8 cellular contexts compared by ENCODE assay signal in the genomic region with DNA sequence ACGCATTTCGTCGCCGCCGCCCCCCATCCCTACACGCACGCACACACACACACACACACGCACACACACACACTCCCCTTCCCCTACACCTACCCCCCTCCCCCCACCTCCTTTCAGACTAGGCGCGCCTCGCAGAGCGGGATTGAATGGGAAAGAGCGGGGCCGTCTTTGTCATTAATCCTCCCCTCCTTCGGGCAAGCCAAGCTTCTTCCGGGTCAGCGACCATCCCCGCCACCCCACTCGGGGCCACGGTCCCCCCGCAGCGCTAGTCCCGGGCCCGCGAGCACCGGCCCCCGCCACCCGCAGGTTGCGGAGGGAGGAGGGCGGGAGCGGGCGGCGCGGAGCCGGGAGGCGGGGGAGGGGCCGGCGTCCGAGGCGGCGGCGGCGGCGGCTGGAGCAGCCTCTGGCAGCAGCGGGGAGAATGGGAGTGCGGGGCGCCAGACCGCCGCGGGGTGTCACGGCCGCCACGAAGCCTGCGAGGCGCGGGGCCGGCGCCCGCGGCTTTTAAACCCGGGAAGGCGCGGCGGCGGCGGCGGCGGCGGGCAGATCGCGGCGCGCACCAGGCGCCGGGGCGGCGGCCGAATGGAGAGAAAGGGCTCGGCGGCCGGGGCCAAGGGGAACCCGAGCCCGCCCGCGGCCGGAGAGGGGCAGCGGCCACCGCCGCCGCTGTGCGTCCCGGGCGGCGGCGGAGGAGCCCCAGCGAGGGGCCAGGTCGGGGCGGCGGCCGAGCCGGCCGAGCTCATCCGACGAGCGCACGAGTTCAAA. TPM values are rescaled to one million over a fixed set of nuclear protein-coding genes. Genes with fewer than 3 reads are reported as not detected.
DNase-seq lines count a peak whose midpoint lies in the region; ATAC-seq, FAIRE-seq and TF ChIP-seq lines count a peak whose summit lies in the region.

Gene TTC9 (plus strand): TSS at position 369 of the 765 bp plus-strand sequence. CDS start 214 bp downstream, at position 583.

- no peaks in the 10 kb centered on the region for H3K9me3 Mint-ChIP-seq in central memory CD8-positive, alpha-beta T cell

- ATAC-seq in GM19455 (IDR thresholded peaks at IDR 0.05; ENCODE audit: unreplicated experiment), result peak; percentile 23
- peak; percentile 21 for ATAC-seq in central memory CD8-positive, alpha-beta T cell (replicated peaks; ENCODE audit: extremely low read depth, poor library complexity, severe bottlenecking)
- peak; percentile 63 for ATAC-seq in HepG2
- no peak for ATAC-seq in HG03159 (IDR thresholded peaks at IDR 0.05; ENCODE audit: unreplicated experiment)
- no peak for ATAC-seq in GM21786 (IDR thresholded peaks at IDR 0.05; ENCODE audit: unreplicated experiment)

- no peak for TF ChIP-seq EP300 in HepG2 (IDR thresholded peaks at IDR 0.05; ENCODE audit: low read depth in 2 of 2, low read length in 2 of 2)
- TF ChIP-seq EP300 in HepG2 (CRISPR knock-in tag; IDR thresholded peaks at IDR 0.05; ENCODE audit: borderline replicate concordance), result no peak

- H3K4me2 ChIP-seq in HepG2 (ENCODE audit: low read depth, low read length), result peak within 1 kb of the TSS; percentile 86

- H3K4me1 Mint-ChIP-seq in central memory CD8-positive, alpha-beta T cell, result peaks cover 49% of the 10 kb centered on the region

- no peaks in the 10 kb centered on the region for H4K20me1 ChIP-seq in HepG2 (ENCODE audit: insufficient read depth, low read length)

- H3K36me3 ChIP-seq in SJCRH30 (no peaks in the 10 kb centered on the region; the same call in 1 of the 2 replicates), HepG2 (replicated peaks in 1 of 2; ENCODE audit: control insufficient read depth in 1 of 2, insufficient read depth in 2 of 2, low read length in 2 of 2) (no peaks in the 10 kb centered on the region), subcutaneous abdominal adipose tissue (ENCODE audit: control insufficient read depth in 5 of 5, insufficient read depth in 5 of 5, low read length in 5 of 5) (no peaks in the 10 kb centered on the region)

- no peak for TF ChIP-seq POLR2A in HepG2 (IDR thresholded peaks at IDR 0.05; ENCODE audit: insufficient read depth in 1 of 2, low read depth in 2 of 2, low read length in 2 of 2)

- H3K27me3 Mint-ChIP-seq in central memory CD8-positive, alpha-beta T cell, result no peaks in the 10 kb centered on the region

- H3K9me3 ChIP-seq in SJCRH30 (replicated peaks) (no peaks in the 10 kb centered on the region; the same call in 1 of the 2 replicates), HepG2 (ENCODE audit: low read length) (no peaks in the 10 kb centered on the region), subcutaneous abdominal adipose tissue (ENCODE audit: control insufficient read depth in 5 of 5, low read length in 5 of 5) (no peaks in the 10 kb centered on the region)

- TF ChIP-seq CTCF in HepG2 (CRISPR knock-in tag; IDR thresholded peaks at IDR 0.05), result no peak

- peak; percentile 12 for DNase-seq in Ammon's horn (ENCODE audit: low spot score)
- DNase-seq in SJCRH30, result peak; percentile 35 to 36
- no peak for DNase-seq in central memory CD8-positive, alpha-beta T cell (ENCODE audit: low spot score in 2 of 2)
- no peak for DNase-seq in HepG2 (ENCODE audit: low spot score)

- H3K4me1 ChIP-seq in SJCRH30, result peaks cover 10% of the 10 kb centered on the region; the same call in 1 of the 2 replicates
- peaks cover 12% of the 10 kb centered on the region; the same call in 1 of the 2 replicates for H3K4me1 ChIP-seq in HepG2 (ENCODE audit: insufficient read depth, low read length)
- peaks cover 4 to 20% (median 16%) of the 10 kb centered on the region in 5 donors for H3K4me1 ChIP-seq in subcutaneous abdominal adipose tissue (ENCODE audit: control insufficient read depth in 5 of 5, insufficient read depth in 5 of 5, low read length in 5 of 5)

- H2AFZ ChIP-seq in HepG2 (ENCODE audit: low read length), result no peak within 1 kb of the TSS

- WGBS in HepG2 (ENCODE audit: low lambda C conversion rate), result under 1% methylated on average over 37 of the region's 106 CpGs

- H3K4me3 Mint-ChIP-seq in central memory CD8-positive, alpha-beta T cell, result peak within 1 kb of the TSS; percentile 93

- no peak for TF ChIP-seq RAD21 in HepG2 (CRISPR knock-in tag; IDR thresholded peaks at IDR 0.05)

- no peaks in the 10 kb centered on the region for H3K27me3 ChIP-seq in SJCRH30
- peaks cover 9 to 42% of the 10 kb centered on the region in 2 experiments for H3K27me3 ChIP-seq in HepG2 (ENCODE audit: control insufficient read depth in 1 of 2, insufficient read depth in 2 of 2, low read length in 2 of 2)
- H3K27me3 ChIP-seq in subcutaneous abdominal adipose tissue (ENCODE audit: control insufficient read depth in 5 of 5, insufficient read depth in 4 of 5, low read length in 5 of 5), result peaks cover 6 to 29% (median 14%) of the 10 kb centered on the region in 5 donors

- no TSS peak for BruUV-seq in HepG2 (replicated peaks; lab: Mats Ljungman, UMichigan)

- H3K4me3 ChIP-seq in SJCRH30 (peak within 1 kb of the TSS; percentile 73), HepG2 (replicated peaks in 1 of 3; ENCODE audit: insufficient read depth in 1 of 3, low read depth in 2 of 3, low read length in 3 of 3) (peak within 1 kb of the TSS; percentile 67 to 73 (median 71); a peak in 5 of 6 replicates), subcutaneous abdominal adipose tissue (ENCODE audit: low read depth in 1 of 5, low read length in 5 of 5) (peak within 1 kb of the TSS; percentile 63 to 79 (median 70))

- intact Hi-C loops in HepG2 (cut with micrococcal nuclease; ENCODE audit: unreplicated experiment), result loop anchor here (5.0 kb wide), 1 partner anchor 166 kb away; the partner anchor contains the start of gene MAP3K9

- peak within 1 kb of the TSS; percentile 39; the same call in 1 of the 2 replicates for H3K9ac ChIP-seq in HepG2 (ENCODE audit: insufficient read depth, low read depth, low read length)
- peak within 1 kb of the TSS in 4 of 5 donors; percentile 1 to 66 (median 44) for H3K9ac ChIP-seq in subcutaneous abdominal adipose tissue (ENCODE audit: low read length in 5 of 5)

- POLR2A ChIA-PET in HepG2 (lab: Yijun Ruan, JAX), result no interaction called here

- FAIRE-seq in HepG2 (lab: Jason Lieb, UNC), result no peak

- H3K36me3 Mint-ChIP-seq in central memory CD8-positive, alpha-beta T cell (ENCODE audit: insufficient read depth), result peaks cover 20% of the 10 kb centered on the region

- H3K27ac Mint-ChIP-seq in central memory CD8-positive, alpha-beta T cell (ENCODE audit: low read depth), result peak within 1 kb of the TSS; percentile 68

- no peaks in the 10 kb centered on the region for H3K79me2 ChIP-seq in HepG2 (ENCODE audit: insufficient read depth, low read length)

- CTCF ChIA-PET in HepG2 (lab: Yijun Ruan, JAX; ENCODE audit: low intra/inter-chr PET ratio, low total read pairs), result no interaction called here

- in situ Hi-C loops in HepG2 (cut with HindIII; ENCODE audit: extremely low pct_ligation_motif_present, low pct_unique_long_range_greater_than_20kb), result loop anchor here (5.0 kb wide), 1 partner anchor 71 kb away; no protein-coding TSS in a partner anchor

- H3K27ac ChIP-seq in SJCRH30 (peak within 1 kb of the TSS; percentile 90), HepG2 (ENCODE audit: extremely low read length, insufficient read depth, low read length) (no peak within 1 kb of the TSS), subcutaneous abdominal adipose tissue (ENCODE audit: low read depth, low read length) (no peak within 1 kb of the TSS)

TF ChIP-seq in HepG2, 621 proteins besides CTCF, POLR2A, EP300 and RAD21:
- TF ChIP-seq CBFB (CRISPR knock-in tag; IDR thresholded peaks at IDR 0.05) (no peak), JDP2 (CRISPR knock-in tag; IDR thresholded peaks at IDR 0.05; ENCODE audit: borderline replicate concordance) (no peak), SALL1 (CRISPR knock-in tag; IDR thresholded peaks at IDR 0.05) (no peak), HNRNPLL (IDR thresholded peaks at IDR 0.05; ENCODE audit: low read depth, low read length, poor library complexity, severe bottlenecking) (peak; percentile 53), GABPA (IDR thresholded peaks at IDR 0.05; ENCODE audit: low read depth, low read length) (0 out of 2 replicates have a peak, but pooled peaks have one; percentile 14), GABPA (CRISPR knock-in tag; IDR thresholded peaks at IDR 0.05; ENCODE audit: low read depth) (no peak), PAWR (CRISPR knock-in tag; IDR thresholded peaks at IDR 0.05; ENCODE audit: borderline replicate concordance) (no peak), SMC3 (IDR thresholded peaks at IDR 0.05; ENCODE audit: low read length) (no peak)

RNA-seq across cellular contexts. Expression of gene TTC9, which starts in this region (rescaled TPM):
- total RNA-seq in SJCRH30 (2014; rRNA removed; shearing (Covaris generic)), result 6.4 and 6.5 TPM in 2 replicates
- total RNA-seq in HepG2 (2016; rRNA removed; fragmentation: Illumina TruSeq; extraction: Trizol), result 0.13 and 0.14 TPM in 2 replicates
- 0.09 and 0.10 TPM in 2 replicates for total RNA-seq in HepG2 (2016; cell fraction: cytosol; rRNA removed; fragmentation: Illumina TruSeq; extraction: Trizol; ENCODE audit: low read depth)
- 0.06 and 0.15 TPM in 2 replicates for total RNA-seq in HepG2 (2016; cell fraction: insoluble cytoplasmic fraction; rRNA removed; fragmentation: Illumina TruSeq; extraction: Trizol)
- total RNA-seq in HepG2 (2016; cell fraction: membrane; rRNA removed; fragmentation: Illumina TruSeq; extraction: Trizol), result 0.14 and 0.15 TPM in 2 replicates
- 0.13 TPM in 1 of 2 replicates, not detected in the other for total RNA-seq in HepG2 (2016; cell fraction: nucleus; rRNA removed; fragmentation: Illumina TruSeq; extraction: Trizol)
- polyA plus RNA-seq in HepG2 (2011; rRNA removed), result 0.30 and 0.46 TPM in 2 replicates
- 0.25 and 0.38 TPM in 2 replicates for polyA plus RNA-seq in HepG2 (2011; cell fraction: cytosol; rRNA removed)
- 0.19 TPM in 2 replicates for polyA plus RNA-seq in HepG2 (2011; cell fraction: nucleus; rRNA removed)
- 0.11 and 0.28 TPM in 2 replicates for polyA plus RNA-seq in HepG2 (2012)
- polyA plus RNA-seq in HepG2 (2016; cell fraction: cytosol; fragmentation: Illumina TruSeq; extraction: Trizol; ENCODE audit: low read depth), result 0.07 and 0.11 TPM in 2 replicates
- 0.16 and 0.17 TPM in 2 replicates for polyA plus RNA-seq in HepG2 (2016; cell fraction: insoluble cytoplasmic fraction; fragmentation: Illumina TruSeq; extraction: Trizol; ENCODE audit: low read depth)
- polyA plus RNA-seq in HepG2 (2016; cell fraction: membrane; fragmentation: Illumina TruSeq; extraction: Trizol; ENCODE audit: low read depth), result 0.14 and 0.16 TPM in 2 replicates
- polyA plus RNA-seq in HepG2 (2016; cell fraction: nucleus; fragmentation: Illumina TruSeq; extraction: Trizol; ENCODE audit: insufficient read depth, low read depth), result 0.19 and 0.24 TPM in 2 replicates
- polyA minus RNA-seq in HepG2 (2011; rRNA and poly(A)+ RNA removed; ENCODE audit: low replicate concordance), result 0.26 and 0.65 TPM in 2 replicates
- polyA minus RNA-seq in HepG2 (2011; cell fraction: cytosol; rRNA and poly(A)+ RNA removed), result 0.18 and 0.30 TPM in 2 replicates
- polyA minus RNA-seq in HepG2 (2011; cell fraction: nucleus; rRNA and poly(A)+ RNA removed), result 0.37 TPM in 1 of 2 replicates, not detected in the other

Comparison
In these comparisons a context has a peak if more than half of its experiments do, and no peak if none do; other contexts are left out.
1. Peak in ATAC-seq, H3K4me3 ChIP-seq, H3K9ac ChIP-seq and H3K4me2 ChIP-seq in HepG2; RNA of the gene not detected or under 1 TPM.
2. DNase-seq: peak in Ammon's horn (single experiment) and SJCRH30 (2 of 2); none in central memory CD8-positive, alpha-beta T cell (0 of 2) and HepG2 (single experiment).
3. ATAC-seq: peak in GM19455 (single experiment) and central memory CD8-positive, alpha-beta T cell (single experiment); none in HG03159 (single experiment) and GM21786 (single experiment).
4. Peak in every context shown above with its lines, with median percentiles within 50 percentile points of each other: H3K4me3 ChIP-seq.